25 cellular contexts compared by ENCODE assay signal in genomic region chr17:14276535-14277250, GRCh38. TPM values are rescaled to one million over a fixed set of nuclear protein-coding genes. Genes with fewer than 3 reads are reported as not detected.
"Had no signal": no experiment of that assay in that cellular context is flagged by ENCODE, and none has a peak within 500 bp of the region (broad histone marks: within the 10 kb centered on the region; RNA-seq: fewer than 3 reads in every experiment).

No MANE protein-coding gene starts in this region.

- H3K27ac Mint-ChIP-seq: T-cell had no signal

- H3K36me3 Mint-ChIP-seq: T-cell had no signal

- H3K9me3 ChIP-seq: SK-N-SH had no signal

- H3K9ac ChIP-seq: SK-N-SH had no signal

- H3K27ac ChIP-seq: RWPE1 had no signal

- ATAC-seq: Panc1, PC-3, T-cell had no signal

- H3K4me2 ChIP-seq: SK-N-SH had no signal

- H3K4me1 Mint-ChIP-seq: T-cell had no signal

- DNase-seq: IMR-90; Karpas-422; KG1; MM.1S; NCI-H1092 treated with DMSO at 0.1 percent for 48 hours; NCI-H1436; NCI-H187 treated with DMSO at 0.1 percent for 48 hours; NCI-H2029 treated with DMSO at 0.1 percent for 48 hours; NCI-H2171 treated with DMSO at 0.1 percent for 48 hours; NCI-H345; NCI-H446 treated with DMSO at 0.1 percent for 48 hours; NCI-H510A treated with DMSO at 0.1 percent for 48 hours; NCI-H526; NK-92 treated with Interleukin-12 subunit alpha and Interleukin-12 subunit beta, amount 100 ng/mL, for 24 hours; PC-3; SHP77; SK-N-SH; SW 1271; T-cell had no signal

- H3K4me3 Mint-ChIP-seq: T-cell had no signal

RNA-seq across cellular contexts. Expression of gene CDRT15, which starts 40.0 kb away (rescaled TPM):
- total RNA-seq: HT-29, IMR-90, M059J, OCI-LY7, PC-3, SK-MEL-5, T-cell had no signal
- polyA plus RNA-seq: IMR-90, SK-N-SH had no signal
